1 cellular context compared by ENCODE assay signal in the genomic region with DNA sequence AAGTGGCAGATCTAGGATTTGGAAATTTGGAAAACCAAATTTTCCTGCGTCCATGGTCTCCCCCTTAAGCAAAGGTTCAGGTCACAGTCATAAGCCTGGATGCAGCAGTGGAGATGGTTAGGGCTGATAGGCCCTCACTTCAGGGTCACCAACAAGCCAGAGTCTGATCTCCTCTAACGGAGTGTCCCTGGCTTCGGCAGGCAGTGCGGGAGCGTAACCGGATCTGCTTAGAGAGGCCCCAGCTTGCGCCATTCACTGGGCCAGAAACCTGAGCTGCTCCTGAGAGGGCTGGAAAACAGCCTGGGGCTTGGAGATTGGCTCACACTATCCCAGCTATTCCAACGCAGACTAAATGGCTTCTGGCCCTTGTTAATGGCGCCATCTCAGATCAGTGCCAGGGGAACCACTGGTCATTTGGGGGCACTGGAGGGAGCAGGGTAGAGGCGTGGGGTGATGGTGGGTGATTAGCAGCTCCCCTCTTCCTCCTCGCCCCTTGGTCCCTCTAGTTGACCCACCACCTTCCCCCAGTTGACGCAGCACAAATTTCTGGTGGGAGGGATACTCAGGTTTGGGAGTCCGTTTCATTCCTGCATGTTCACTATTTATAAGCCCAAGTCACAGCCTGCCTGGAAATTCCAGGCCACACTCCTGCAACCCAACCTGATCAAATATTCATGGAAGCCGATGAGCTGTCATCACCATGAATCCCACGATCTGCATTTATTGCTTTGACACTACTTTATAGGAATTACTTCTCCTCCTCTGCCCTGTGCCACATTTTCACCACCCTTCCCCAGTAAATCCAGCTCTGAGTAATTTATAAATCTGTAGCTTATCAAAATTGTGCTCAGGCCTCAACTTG.
TF ChIP-seq lines count a peak whose summit lies in the region.

No MANE protein-coding gene starts in this region.

TF ChIP-seq in HEK293, 187 proteins besides CTCF, POLR2A, EP300 and RAD21 (continued from another document and continues in another):
- TF ChIP-seq, protein P1, sequence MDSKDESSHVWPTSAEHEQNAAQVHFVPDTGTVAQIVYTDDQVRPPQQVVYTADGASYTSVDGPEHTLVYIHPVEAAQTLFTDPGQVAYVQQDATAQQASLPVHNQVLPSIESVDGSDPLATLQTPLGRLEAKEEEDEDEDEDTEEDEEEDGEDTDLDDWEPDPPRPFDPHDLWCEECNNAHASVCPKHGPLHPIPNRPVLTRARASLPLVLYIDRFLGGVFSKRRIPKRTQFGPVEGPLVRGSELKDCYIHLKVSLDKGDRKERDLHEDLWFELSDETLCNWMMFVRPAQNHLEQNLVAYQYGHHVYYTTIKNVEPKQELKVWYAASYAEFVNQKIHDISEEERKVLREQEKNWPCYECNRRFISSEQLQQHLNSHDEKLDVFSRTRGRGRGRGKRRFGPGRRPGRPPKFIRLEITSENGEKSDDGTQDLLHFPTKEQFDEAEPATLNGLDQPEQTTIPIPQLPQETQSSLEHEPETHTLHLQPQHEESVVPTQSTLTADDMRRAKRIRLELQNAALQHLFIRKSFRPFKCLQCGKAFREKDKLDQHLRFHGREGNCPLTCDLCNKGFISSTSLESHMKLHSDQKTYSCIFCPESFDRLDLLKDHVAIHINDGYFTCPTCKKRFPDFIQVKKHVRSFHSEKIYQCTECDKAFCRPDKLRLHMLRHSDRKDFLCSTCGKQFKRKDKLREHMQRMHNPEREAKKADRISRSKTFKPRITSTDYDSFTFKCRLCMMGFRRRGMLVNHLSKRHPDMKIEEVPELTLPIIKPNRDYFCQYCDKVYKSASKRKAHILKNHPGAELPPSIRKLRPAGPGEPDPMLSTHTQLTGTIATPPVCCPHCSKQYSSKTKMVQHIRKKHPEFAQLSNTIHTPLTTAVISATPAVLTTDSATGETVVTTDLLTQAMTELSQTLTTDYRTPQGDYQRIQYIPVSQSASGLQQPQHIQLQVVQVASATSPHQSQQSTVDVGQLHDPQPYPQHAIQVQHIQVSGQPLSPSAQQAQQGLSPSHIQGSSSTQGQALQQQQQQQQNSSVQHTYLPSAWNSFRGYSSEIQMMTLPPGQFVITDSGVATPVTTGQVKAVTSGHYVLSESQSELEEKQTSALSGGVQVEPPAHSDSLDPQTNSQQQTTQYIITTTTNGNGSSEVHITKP (tag by site-specific recombination; IDR thresholded peaks at IDR 0.05) = peak; percentile 61
- peak; percentile 91 for TF ChIP-seq ZNF600 (tag by site-specific recombination; IDR thresholded peaks at IDR 0.05)
- peak; percentile 30; the same call in 1 of the 2 replicates for TF ChIP-seq ZNF280D (tag by site-specific recombination; IDR thresholded peaks at IDR 0.05)
- TF ChIP-seq ZNF394 (tag by site-specific recombination; IDR thresholded peaks at IDR 0.05; ENCODE audit: borderline replicate concordance) = peak; percentile 77; the same call in 1 of the 2 replicates
- TF ChIP-seq BCL11A (tag by site-specific recombination; IDR thresholded peaks at IDR 0.05; ENCODE audit: low read depth) = 0 out of 2 replicates have a peak, but pooled peaks have one; percentile 70
- TF ChIP-seq ZNF280C (tag by site-specific recombination; IDR thresholded peaks at IDR 0.05) = no peak
- TF ChIP-seq ZBTB44 (tag by site-specific recombination; IDR thresholded peaks at IDR 0.05) = 0 out of 2 replicates have a peak, but pooled peaks have one; percentile 15
- peak; percentile 30; the same call in 1 of the 2 replicates for TF ChIP-seq OVOL3 (tag by site-specific recombination; IDR thresholded peaks at IDR 0.05)
- TF ChIP-seq ZNF629 (tag by site-specific recombination; IDR thresholded peaks at IDR 0.05) = 0 out of 2 replicates have a peak, but pooled peaks have one; percentile 24
- TF ChIP-seq ZNF610 (tag by site-specific recombination; IDR thresholded peaks at IDR 0.05; ENCODE audit: borderline replicate concordance) = peak; percentile 45; the same call in 1 of the 2 replicates
- TF ChIP-seq YY1 (tag by site-specific recombination; IDR thresholded peaks at IDR 0.05) = peak; percentile 59; the same call in 1 of the 2 replicates
- TF ChIP-seq GLIS1 (tag by site-specific recombination; IDR thresholded peaks at IDR 0.05) = peak; percentile 38
- TF ChIP-seq OSR2 (tag by site-specific recombination; IDR thresholded peaks at IDR 0.05) = peak; percentile 61
- no peak for TF ChIP-seq GLIS2 (tag by site-specific recombination; IDR thresholded peaks at IDR 0.05)
- TF ChIP-seq ZNF843 (tag by site-specific recombination; IDR thresholded peaks at IDR 0.05) = 0 out of 2 replicates have a peak, but pooled peaks have one; percentile 40
- peak; percentile 86 for TF ChIP-seq ZBTB17 (tag by site-specific recombination; IDR thresholded peaks at IDR 0.05)
- peak; percentile 85 for TF ChIP-seq ZBTB48 (tag by site-specific recombination; IDR thresholded peaks at IDR 0.05)
- TF ChIP-seq ZNF501 (tag by site-specific recombination; IDR thresholded peaks at IDR 0.05) = no peak
- TF ChIP-seq PRDM1 (tag by site-specific recombination; IDR thresholded peaks at IDR 0.05) = 0 out of 2 replicates have a peak, but pooled peaks have one; percentile 31
- peak; percentile 75 for TF ChIP-seq ZNF335 (tag by site-specific recombination; conservative IDR thresholded peaks at IDR 0.05)
- TF ChIP-seq, protein P2, sequence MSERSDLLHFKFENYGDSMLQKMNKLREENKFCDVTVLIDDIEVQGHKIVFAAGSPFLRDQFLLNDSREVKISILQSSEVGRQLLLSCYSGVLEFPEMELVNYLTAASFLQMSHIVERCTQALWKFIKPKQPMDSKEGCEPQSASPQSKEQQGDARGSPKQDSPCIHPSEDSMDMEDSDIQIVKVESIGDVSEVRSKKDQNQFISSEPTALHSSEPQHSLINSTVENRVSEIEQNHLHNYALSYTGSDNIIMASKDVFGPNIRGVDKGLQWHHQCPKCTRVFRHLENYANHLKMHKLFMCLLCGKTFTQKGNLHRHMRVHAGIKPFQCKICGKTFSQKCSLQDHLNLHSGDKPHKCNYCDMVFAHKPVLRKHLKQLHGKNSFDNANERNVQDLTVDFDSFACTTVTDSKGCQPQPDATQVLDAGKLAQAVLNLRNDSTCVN (tag by site-specific recombination; optimal IDR thresholded peaks at IDR 0.05) = peak; percentile 20
- peak; percentile 57; the same call in 1 of the 2 replicates for TF ChIP-seq ZNF518A (tag by site-specific recombination; conservative IDR thresholded peaks at IDR 0.05; ENCODE audit: low read depth)
- TF ChIP-seq, protein P3, sequence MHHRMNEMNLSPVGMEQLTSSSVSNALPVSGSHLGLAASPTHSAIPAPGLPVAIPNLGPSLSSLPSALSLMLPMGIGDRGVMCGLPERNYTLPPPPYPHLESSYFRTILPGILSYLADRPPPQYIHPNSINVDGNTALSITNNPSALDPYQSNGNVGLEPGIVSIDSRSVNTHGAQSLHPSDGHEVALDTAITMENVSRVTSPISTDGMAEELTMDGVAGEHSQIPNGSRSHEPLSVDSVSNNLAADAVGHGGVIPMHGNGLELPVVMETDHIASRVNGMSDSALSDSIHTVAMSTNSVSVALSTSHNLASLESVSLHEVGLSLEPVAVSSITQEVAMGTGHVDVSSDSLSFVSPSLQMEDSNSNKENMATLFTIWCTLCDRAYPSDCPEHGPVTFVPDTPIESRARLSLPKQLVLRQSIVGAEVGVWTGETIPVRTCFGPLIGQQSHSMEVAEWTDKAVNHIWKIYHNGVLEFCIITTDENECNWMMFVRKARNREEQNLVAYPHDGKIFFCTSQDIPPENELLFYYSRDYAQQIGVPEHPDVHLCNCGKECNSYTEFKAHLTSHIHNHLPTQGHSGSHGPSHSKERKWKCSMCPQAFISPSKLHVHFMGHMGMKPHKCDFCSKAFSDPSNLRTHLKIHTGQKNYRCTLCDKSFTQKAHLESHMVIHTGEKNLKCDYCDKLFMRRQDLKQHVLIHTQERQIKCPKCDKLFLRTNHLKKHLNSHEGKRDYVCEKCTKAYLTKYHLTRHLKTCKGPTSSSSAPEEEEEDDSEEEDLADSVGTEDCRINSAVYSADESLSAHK (tag by site-specific recombination; IDR thresholded peaks at IDR 0.05) = no peak; the same call in 1 of the 2 replicates
- TF ChIP-seq GFI1B (tag by site-specific recombination; IDR thresholded peaks at IDR 0.05) = no peak
